Comparison of ENCODE assay signal across 22 cellular contexts in genomic region chr2:112047537-112048235, GRCh38. TPM values are rescaled to one million over a fixed set of nuclear protein-coding genes. Genes with fewer than 3 reads are reported as not detected.
DNase-seq lines count a peak whose midpoint lies in the region; ATAC-seq and TF ChIP-seq lines count a peak whose summit lies in the region.
"Had no signal": no experiment of that assay in that cellular context is flagged by ENCODE, and none has a peak within 500 bp of the region (broad histone marks: within the 10 kb centered on the region; RNA-seq: fewer than 3 reads in every experiment).

No MANE protein-coding gene starts in this region.

- TF ChIP-seq CTCF in GM23338 (conservative IDR thresholded peaks at IDR 0.05; ENCODE audit: low read depth in 2 of 2) (no peak), adrenal gland (IDR thresholded peaks at IDR 0.05) (no peak)

- H3K9me3 ChIP-seq in adrenal gland (replicated peaks in 1 of 3) (no peaks in the 10 kb centered on the region), neuronal stem cell (replicated peaks in 1 of 2; ENCODE audit: control insufficient read depth in 2 of 2, insufficient read depth in 1 of 2, low read depth in 1 of 2, low read length in 2 of 2) (peaks cover 0 to 9% of the 10 kb centered on the region in 2 donors), SJCRH30 (replicated peaks) (peaks cover 5% of the 10 kb centered on the region)
- H3K9me3 ChIP-seq: testis had no signal

- H3K18ac ChIP-seq in neuronal stem cell (ENCODE audit: low read length): no peak overlapping the region

- no peak for TF ChIP-seq POLR2A in adrenal gland (IDR thresholded peaks at IDR 0.05)

- H3K36me3 Mint-ChIP-seq in GM23338 (ENCODE audit: low read depth): peaks cover 10% of the 10 kb centered on the region
- H3K36me3 Mint-ChIP-seq: activated naive CD8-positive, alpha-beta T cell; stimulated activated effector memory CD8-positive, alpha-beta T cell treated with anti-CD3 and anti-CD28 coated beads, Interleukin-12 subunit alpha, Interleukin-12 subunit beta, amount 100 ng/mL, for 72 hours had no signal

- no peak overlapping the region for H2AK5ac ChIP-seq in neuronal stem cell (ENCODE audit: low read depth, low read length)

- H3K9me2 ChIP-seq in GM23338 (ENCODE audit: insufficient read depth): no peaks in the 10 kb centered on the region

- 0 out of 2 replicates have a peak overlapping the region, but pooled peaks have one; percentile 5 for H3K27ac ChIP-seq in GM23338 (ENCODE audit: low read depth)
- peak overlapping the region in 3 of 5 donors; percentile 12 to 51 (median 15) for H3K27ac ChIP-seq in adrenal gland
- no peak overlapping the region for H3K27ac ChIP-seq in neuronal stem cell (replicated peaks; ENCODE audit: low read length)
- no peak overlapping the region for H3K27ac ChIP-seq in SJCRH30
- H3K27ac ChIP-seq: A549, breast epithelium, C4-2B, dorsolateral prefrontal cortex, testis had no signal

- no peak overlapping the region for H4K91ac ChIP-seq in neuronal stem cell (ENCODE audit: low read depth, low read length, poor library complexity)

- H3F3A ChIP-seq in GM23338 (replicated peaks; ENCODE audit: low read depth): no peaks in the 10 kb centered on the region

- H3K36me3 ChIP-seq in GM23338 (ENCODE audit: insufficient read depth) (no peaks in the 10 kb centered on the region), adrenal gland (replicated peaks in 1 of 2) (no peaks in the 10 kb centered on the region), neuronal stem cell (replicated peaks in 1 of 2; ENCODE audit: control insufficient read depth in 2 of 2, insufficient read depth in 2 of 2, low read length in 2 of 2) (no peaks in the 10 kb centered on the region), SJCRH30 (no peaks in the 10 kb centered on the region)
- H3K36me3 ChIP-seq: breast epithelium had no signal

- 76 to 82% (median 79%) methylated on average over 7 of the region's 7 CpGs for WGBS in adrenal gland, 4 donors
- WGBS in neuronal stem cell (ENCODE audit: extremely low coverage in 2 of 2, insufficient read length in 2 of 2, insufficient replicate concordance in 1 of 2), 2 donors: no CpG with 5 or more reads among the region's 7 CpGs

- no peak overlapping the region for H4K8ac ChIP-seq in neuronal stem cell (ENCODE audit: low read depth, low read length)

- H3K4me1 Mint-ChIP-seq in GM23338: peaks cover 23% of the 10 kb centered on the region

- no peak overlapping the region for H2BK5ac ChIP-seq in neuronal stem cell (ENCODE audit: low read length)

- no peak overlapping the region for H3K4ac ChIP-seq in neuronal stem cell (ENCODE audit: low read length)

- DNase-seq in GM23338 (ENCODE audit: low spot score) (no peak), adrenal gland (peak in 2 of 7 donors; percentile 42 to 59), left cardiac atrium (no peak), neuronal stem cell (ENCODE audit: low spot score) (no peak), foreskin melanocyte (no peak), SJCRH30 (no peak)
- DNase-seq: activated CD8-positive, alpha-beta T cell treated with anti-CD3 and anti-CD28 coated beads, Interleukin-2, amount 10 ng/mL, durations not matched to agents 7 days and 5 days; activated T-cell treated with anti-CD3 and anti-CD28 coated beads, Interleukin-2, amount 50 U/mL, for 72 hours; DMS 273 treated with DMSO at 0.1 percent for 48 hours; dorsolateral prefrontal cortex; NCI-H1694; NCI-H345; nephron progenitor cell; testis had no signal

- H3K23ac ChIP-seq in neuronal stem cell (ENCODE audit: low read depth, low read length, poor library complexity): no peak overlapping the region

- H3K4me3 ChIP-seq in GM23338: no peak overlapping the region
- H3K4me3 ChIP-seq in adrenal gland: no peak overlapping the region
- H3K4me3 ChIP-seq in neuronal stem cell (ENCODE audit: low read length in 2 of 2): no peak overlapping the region
- H3K4me3 ChIP-seq in SJCRH30: no peak overlapping the region
- H3K4me3 ChIP-seq: A549, breast epithelium, dorsolateral prefrontal cortex, testis had no signal

- no peaks in the 10 kb centered on the region for H3K79me2 ChIP-seq in GM23338 (replicated peaks; ENCODE audit: insufficient read depth)

- H2BK12ac ChIP-seq in neuronal stem cell (ENCODE audit: low read length): no peak overlapping the region

- H2BK120ac ChIP-seq in neuronal stem cell (ENCODE audit: low read depth, low read length): no peak overlapping the region

- H3K9ac ChIP-seq in neuronal stem cell (ENCODE audit: low read depth, low read length, poor library complexity): no peak overlapping the region

- H3K27me3 ChIP-seq in GM23338 (ENCODE audit: insufficient read depth) (no peaks in the 10 kb centered on the region), adrenal gland (no peaks in the 10 kb centered on the region), neuronal stem cell (ENCODE audit: control insufficient read depth in 3 of 3, insufficient read depth in 3 of 3, low read depth in 1 of 3, low read length in 3 of 3) (no peaks in the 10 kb centered on the region), SJCRH30 (no peaks in the 10 kb centered on the region)
- H3K27me3 ChIP-seq: breast epithelium, dorsolateral prefrontal cortex, testis had no signal

- ATAC-seq in GM23338 (peak; percentile 63), left cardiac atrium (peak; percentile 79 to 86), HG02759 (IDR thresholded peaks at IDR 0.05; ENCODE audit: unreplicated experiment) (no peak), GM19023 (IDR thresholded peaks at IDR 0.05; ENCODE audit: unreplicated experiment) (no peak)
- ATAC-seq: activated CD8-positive, alpha-beta T cell treated with anti-CD3 and anti-CD28 coated beads, Interleukin-2, amount 10 ng/mL, durations not matched to agents 7 days and 5 days; stimulated activated effector memory CD8-positive, alpha-beta T cell treated with anti-CD3 and anti-CD28 coated beads, Interleukin-12 subunit alpha, Interleukin-12 subunit beta, amount 100 ng/mL, for 72 hours had no signal

- H3K27me3 Mint-ChIP-seq in GM23338 (ENCODE audit: insufficient read depth, low read depth, poor library complexity): peaks cover 3% of the 10 kb centered on the region
- H3K27me3 Mint-ChIP-seq: activated naive CD8-positive, alpha-beta T cell had no signal

- H3K4me2 ChIP-seq in GM23338 (no peak overlapping the region), neuronal stem cell (ENCODE audit: insufficient read depth, low read length, poor library complexity, severe bottlenecking) (no peak overlapping the region)
- H3K4me2 ChIP-seq: A549 had no signal

- H2AFZ ChIP-seq in GM23338 (peak overlapping the region; percentile 74), neuronal stem cell (ENCODE audit: low read length) (peak overlapping the region; percentile 16)

- no peak overlapping the region for H2BK15ac ChIP-seq in neuronal stem cell (ENCODE audit: low read length)

- H3K14ac ChIP-seq in neuronal stem cell (ENCODE audit: low read length): no peak overlapping the region

- intact Hi-C loops in adrenal gland (cut with DNase I) (loop anchor here (5.0 kb wide), 1 partner anchor 150 kb away; the partner anchor contains the start of gene MERTK (in 2 of the 2)), left cardiac atrium (cut with DNase I) (loop anchor here (2.0 to 5.0 kb wide), 2 partner anchors 150 to 161 kb away; partner anchors contain the start of gene MERTK (in 1 of the 2))

- peaks cover 18% of the 10 kb centered on the region for H3K4me1 ChIP-seq in GM23338 (ENCODE audit: insufficient read depth)
- H3K4me1 ChIP-seq in adrenal gland (replicated peaks in 1 of 2): peaks cover 17 to 18% of the 10 kb centered on the region in 2 donors
- peaks cover 4 to 5% of the 10 kb centered on the region in 2 donors for H3K4me1 ChIP-seq in neuronal stem cell (ENCODE audit: control insufficient read depth in 2 of 2, insufficient read depth in 1 of 2, low read depth in 1 of 2, low read length in 2 of 2)
- H3K4me1 ChIP-seq in SJCRH30: 0 out of 2 replicates have a peak, but pooled peaks cover 2% of the 10 kb centered on the region
- H3K4me1 ChIP-seq: A549, breast epithelium had no signal

- no peaks in the 10 kb centered on the region for H4K20me1 ChIP-seq in GM23338 (replicated peaks; ENCODE audit: insufficient read depth)

- H3K27ac Mint-ChIP-seq in GM23338: no peak overlapping the region
- H3K27ac Mint-ChIP-seq: activated CD8-positive, alpha-beta T cell treated with anti-CD3 and anti-CD28 coated beads, Interleukin-2, amount 10 ng/mL, durations not matched to agents 7 days and 5 days; activated naive CD8-positive, alpha-beta T cell; activated T-cell treated with anti-CD3 and anti-CD28 coated beads, Interleukin-2, amount 50 U/mL, for 72 hours; mesothelial cell of epicardium; nephron progenitor cell; stimulated activated effector memory CD8-positive, alpha-beta T cell treated with anti-CD3 and anti-CD28 coated beads, Interleukin-12 subunit alpha, Interleukin-12 subunit beta, amount 100 ng/mL, for 72 hours had no signal

- no peaks in the 10 kb centered on the region for H3K79me1 ChIP-seq in neuronal stem cell (ENCODE audit: low read depth, low read length)

- H3K9me3 Mint-ChIP-seq in GM23338: peaks cover 32% of the 10 kb centered on the region

- H3K4me3 Mint-ChIP-seq in GM23338: no peak overlapping the region; the same call in 2 of the 3 replicates
- H3K4me3 Mint-ChIP-seq: activated CD8-positive, alpha-beta T cell treated with anti-CD3 and anti-CD28 coated beads, Interleukin-2, amount 10 ng/mL, durations not matched to agents 7 days and 5 days; activated naive CD8-positive, alpha-beta T cell; activated T-cell treated with anti-CD3 and anti-CD28 coated beads, Interleukin-2, amount 50 U/mL, for 72 hours; mesothelial cell of epicardium; nephron progenitor cell; stimulated activated effector memory CD8-positive, alpha-beta T cell treated with anti-CD3 and anti-CD28 coated beads, Interleukin-12 subunit alpha, Interleukin-12 subunit beta, amount 100 ng/mL, for 72 hours had no signal

TF ChIP-seq in GM23338, 12 proteins besides CTCF, POLR2A, EP300 and RAD21 (continues in another document):
- TF ChIP-seq CREB1 (CRISPR knock-in tag; IDR thresholded peaks at IDR 0.05; ENCODE audit: low read depth): no peak

RNA-seq across cellular contexts. Expression of gene TMEM87B, which starts 7.4 kb away (rescaled TPM):
- total RNA-seq in GM23338 (2014; rRNA removed; shearing (Covaris generic)): 15.4 and 25.0 TPM in 2 replicates
- polyA plus RNA-seq in GM23338 (2016; fragmentation: Nextera tagmentation; extraction: Ambion mirVana) (5.1 and 7.0 TPM in 2 replicates), adrenal gland (10 to 100 TPM in 2 of 3 donors, 1 to 10 TPM in 1; 8.9 to 28.3 (median 13.5) TPM)
- total RNA-seq in adrenal gland (10 to 100 TPM; 21.5 to 37.5 (median 33.3) TPM), left cardiac atrium (10 to 100 TPM in 1 of 2 donors, 1 to 10 TPM in 1; 8.1 to 14.7 TPM)
- 12.8 TPM for polyA plus RNA-seq in neuronal stem cell (2013, experiment 1 of 2)
- 13.1 TPM for polyA plus RNA-seq in neuronal stem cell (2013, experiment 2 of 2)
- 6.9 and 9.1 TPM in 2 replicates for total RNA-seq in SJCRH30 (2014; rRNA removed; shearing (Covaris generic))

Comparison
In these comparisons a context has a peak if more than half of its experiments do, and no peak if none do; other contexts are left out.
1. ATAC-seq: peak in GM23338 (single experiment) and left cardiac atrium (2 of 2); none in HG02759 (single experiment) and GM19023 (single experiment).
2. H3K27ac ChIP-seq: peak in GM23338 (single experiment) and adrenal gland (3 of 5); none in neuronal stem cell (single experiment) and SJCRH30 (single experiment).